In genomic region chr5:160042674-160043073, GRCh38 we compare ENCODE assay signal across 1 cellular context.
TF ChIP-seq lines count a peak whose summit lies in the region.

No MANE protein-coding gene starts in this region.

TF ChIP-seq in H1, 55 proteins besides CTCF, POLR2A, EP300 and RAD21:
- TF ChIP-seq MAFK (IDR thresholded peaks at IDR 0.05; ENCODE audit: low read depth, low read length) = 0 out of 2 replicates have a peak, but pooled peaks have one; percentile 6
- TF ChIP-seq ATF3 (IDR thresholded peaks at IDR 0.05; ENCODE audit: insufficient read depth, low read depth, low read length) = no peak
